In genomic region chr20:3239026-3239866, GRCh38 we compare ENCODE assay signal across 8 cellular contexts. TPM values are rescaled to one million over a fixed set of nuclear protein-coding genes. Genes with fewer than 3 reads are reported as not detected.
DNase-seq lines count a peak whose midpoint lies in the region; ATAC-seq and TF ChIP-seq lines count a peak whose summit lies in the region.

SLC4A11 (minus strand) TSS chr20:3239190; CDS start chr20:3239137, 53 bp downstream.

- no peak for ATAC-seq in HG02870 (IDR thresholded peaks at IDR 0.05; ENCODE audit: unreplicated experiment)

- H3K4me1 Mint-ChIP-seq in glutamatergic neuron (ENCODE audit: low read depth, unreplicated experiment) = peaks cover 18% of the 10 kb centered on the region

- H4K20me1 ChIP-seq in DOHH2 (ENCODE audit: control insufficient read depth, insufficient read depth, low read depth, low read length) = no peaks in the 10 kb centered on the region

- H3K27me3 ChIP-seq in DOHH2 (ENCODE audit: control insufficient read depth, low read length) (peaks cover 46% of the 10 kb centered on the region), ovary (peaks cover 4% of the 10 kb centered on the region)

- peaks cover 18% of the 10 kb centered on the region for H3K27me3 Mint-ChIP-seq in glutamatergic neuron (ENCODE audit: unreplicated experiment)

- H3K4me3 ChIP-seq in DOHH2 (ENCODE audit: low read length) (peak within 1 kb of the TSS; percentile 64), HFF-Myc (replicated peaks; ENCODE audit: low read depth, low read length) (peak within 1 kb of the TSS; percentile 57), ovary (peak within 1 kb of the TSS; percentile 52)

- H3K4me2 ChIP-seq in DOHH2 (ENCODE audit: low read length) = peak within 1 kb of the TSS; percentile 74

- peaks cover 9% of the 10 kb centered on the region for H3K9me3 Mint-ChIP-seq in glutamatergic neuron (ENCODE audit: unreplicated experiment)

- no peaks in the 10 kb centered on the region for H3K36me3 ChIP-seq in DOHH2 (ENCODE audit: control insufficient read depth, low read length)
- H3K36me3 ChIP-seq in ovary = no peaks in the 10 kb centered on the region

- TF ChIP-seq CTCF in DOHH2 (IDR thresholded peaks at IDR 0.05; ENCODE audit: low read depth, low read length, poor library complexity, severe bottlenecking) (no peak), HFF-Myc (IDR thresholded peaks at IDR 0.05; ENCODE audit: low read depth, low read length, missing control alignments) (no peak), glutamatergic neuron (IDR thresholded peaks at IDR 0.05; ENCODE audit: partially characterized antibody, unreplicated experiment) (no peak), ovary (IDR thresholded peaks at IDR 0.05) (no peak)

- no peak within 1 kb of the TSS for H3K27ac ChIP-seq in DOHH2 (ENCODE audit: low read depth, low read length)
- no peak within 1 kb of the TSS for H3K27ac ChIP-seq in ovary

- peak within 1 kb of the TSS; percentile 88 for H3K4me3 Mint-ChIP-seq in glutamatergic neuron (ENCODE audit: unreplicated experiment)

- TF ChIP-seq POLR2A in ovary (IDR thresholded peaks at IDR 0.05) = no peak

- TF ChIP-seq EP300 in ovary (IDR thresholded peaks at IDR 0.05) = no peak

- no peaks in the 10 kb centered on the region for H3K9me2 ChIP-seq in DOHH2 (replicated peaks; ENCODE audit: control insufficient read depth, low read length)

- H3K4me1 ChIP-seq in DOHH2 (ENCODE audit: control insufficient read depth, low read length) = peaks cover 7% of the 10 kb centered on the region; the same call in 1 of the 2 replicates
- H3K4me1 ChIP-seq in ovary (ENCODE audit: insufficient read depth) = peaks cover 5% of the 10 kb centered on the region

- H3K9me3 ChIP-seq in DOHH2 (ENCODE audit: control insufficient read depth, insufficient read depth, low read length) = no peaks in the 10 kb centered on the region
- H3K9me3 ChIP-seq in ovary = no peaks in the 10 kb centered on the region

- H3K79me2 ChIP-seq in DOHH2 (ENCODE audit: control insufficient read depth, low read length) = no peaks in the 10 kb centered on the region

- no peak within 1 kb of the TSS for H3K27ac Mint-ChIP-seq in glutamatergic neuron (ENCODE audit: unreplicated experiment)

- DNase-seq in HFF-Myc (ENCODE audit: extremely low read depth, low read depth) (no peak), NOMO-1 treated with dmso at 0.1 percent for 144 hours (lab: John Stamatoyannopoulos, UW; ENCODE audit: unreplicated experiment) (peak; percentile 42), glutamatergic neuron (peak; percentile 66), ovary (no peak), globus pallidus (ENCODE audit: low spot score) (no peak)
- DNase-seq in activated naive CD4-positive, alpha-beta T cell treated with anti-CD3 and anti-CD28 coated beads, Interleukin-2, amount 50 U/mL, for 16 hours = peak; percentile 47

- no peaks in the 10 kb centered on the region for H3F3A ChIP-seq in DOHH2 (ENCODE audit: control insufficient read depth, insufficient read depth)

- WGBS in ovary, 3 donors = 1% methylated on average over 49 to 107 of the region's 107 CpGs

- H3K36me3 Mint-ChIP-seq in glutamatergic neuron (ENCODE audit: unreplicated experiment) = no peaks in the 10 kb centered on the region

- intact Hi-C loops in ovary (cut with DNase I) = no loop called here

RNA-seq across cellular contexts. Expression of gene SLC4A11, which starts in this region (rescaled TPM):
- total RNA-seq in glutamatergic neuron (ENCODE audit: unreplicated experiment) (27.2 TPM), ovary (10 to 100 TPM in 1 of 7 donors, 1 to 10 TPM in 2, under 1 TPM in 3, not detected in 1; 0.12 to 10.2 (median 1.3) TPM)
- polyA plus RNA-seq in ovary = under 1 TPM; 0.17 to 0.55 TPM

Comparison
In these comparisons a context has a peak if more than half of its experiments do, and no peak if none do; other contexts are left out.
1. DNase-seq: peak in NOMO-1 treated with dmso at 0.1 percent for 144 hours (single experiment), activated naive CD4-positive, alpha-beta T cell treated with anti-CD3 and anti-CD28 coated beads, Interleukin-2, amount 50 U/mL, for 16 hours (single experiment) and glutamatergic neuron (single experiment); none in HFF-Myc (single experiment), ovary (0 of 5) and globus pallidus (single experiment).
2. Peak in every context shown above with its lines, with median percentiles within 50 percentile points of each other: H3K4me3 ChIP-seq.